31 cellular contexts compared by ENCODE assay signal in the genomic region with DNA sequence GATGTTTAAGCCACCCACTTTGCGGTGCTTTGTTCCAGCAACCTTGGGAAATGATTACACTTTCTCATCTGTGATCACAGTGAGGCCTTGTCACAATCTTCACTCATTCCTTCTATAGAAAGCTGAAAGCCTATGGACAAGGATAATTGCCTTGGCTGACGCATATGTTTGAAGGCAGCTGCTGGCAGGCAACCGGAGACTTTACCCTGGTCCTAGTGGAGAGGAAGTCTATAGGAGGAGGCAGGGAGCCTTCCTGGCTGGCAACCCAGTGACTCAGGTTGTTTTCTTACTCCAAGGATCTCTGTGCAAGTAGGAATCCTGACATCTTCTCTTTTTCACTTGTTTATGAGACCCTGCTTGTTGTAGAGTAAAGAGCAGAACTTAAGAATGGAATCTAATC. TPM values are rescaled to one million over a fixed set of nuclear protein-coding genes. Genes with fewer than 3 reads are reported as not detected.
"Had no signal": no experiment of that assay in that cellular context is flagged by ENCODE, and none has a peak within 500 bp of the region (broad histone marks: within the 10 kb centered on the region; RNA-seq: fewer than 3 reads in every experiment).

No MANE protein-coding gene starts in this region.

- H3K27ac Mint-ChIP-seq: activated CD8-positive, alpha-beta T cell treated with anti-CD3 and anti-CD28 coated beads for 36 hours; activated naive CD4-positive, alpha-beta T cell treated with anti-CD3 and anti-CD28 coated beads, Interleukin-2, amount 50 U/mL, for 24 hours; activated naive CD8-positive, alpha-beta T cell treated with anti-CD3 and anti-CD28 coated beads, Interleukin-2, amount 50 U/mL, for 24 hours; activated T-helper 17 cell treated with anti-CD3 and anti-CD28 coated beads, Interleukin-2, amount 50 U/mL, for 72 hours; natural killer cell; progenitor cell of endocrine pancreas; stimulated activated effector memory CD8-positive, alpha-beta T cell treated with anti-CD3 and anti-CD28 coated beads, Interleukin-12 subunit alpha, Interleukin-12 subunit beta, amount 100 ng/mL, for 72 hours; stimulated activated naive CD8-positive, alpha-beta T cell treated with anti-CD3 and anti-CD28 coated beads, Interleukin-15, Interleukin-2, amounts not matched to agents 100 ng/mL and 50 ng/mL, for 24 hours had no signal

- H3K9me3 ChIP-seq: body of pancreas, colonic mucosa, left lung, lower lobe of right lung, thoracic aorta had no signal

- DNase-seq: activated CD4-positive, alpha-beta T cell treated with anti-CD3 and anti-CD28 coated beads, Interleukin-2, amount 50 U/mL, for 1 hour; activated CD4-positive, CD25-positive, alpha-beta regulatory T cell treated with anti-CD3 and anti-CD28 coated beads, Interleukin-2, amount 50 U/mL, for 72 hours; activated CD8-positive, alpha-beta T cell treated with anti-CD3 and anti-CD28 coated beads for 36 hours; activated naive CD8-positive, alpha-beta T cell treated with anti-CD3 and anti-CD28 coated beads, Interleukin-2, amount 50 U/mL, for 24 hours; activated T-cell treated with anti-CD3 and anti-CD28 coated beads, Interleukin-2, amount 50 U/mL, for 4 hours; anterior cingulate cortex; body of pancreas; cerebellar nuclear complex; colonic mucosa; dorsolateral prefrontal cortex; effector memory CD4-positive, alpha-beta T cell; foreskin melanocyte; left lung; lower lobe of right lung; mesenchymal stem cell; natural killer cell; small intestine; stimulated activated CD4-positive, alpha-beta T cell treated with anti-CD3 and anti-CD28 coated beads, Interleukin-4, amount 100 ng/mL, for 24 hours; T-helper 2 cell had no signal

- ATAC-seq: activated CD8-positive, alpha-beta T cell treated with anti-CD3 and anti-CD28 coated beads for 36 hours; activated naive CD8-positive, alpha-beta T cell treated with anti-CD3 and anti-CD28 coated beads, Interleukin-2, amount 50 U/mL, for 24 hours; activated T-cell treated with anti-CD3 and anti-CD28 coated beads, Interleukin-2, amount 50 U/mL, for 4 hours; activated T-helper 17 cell treated with anti-CD3 and anti-CD28 coated beads, Interleukin-2, amount 50 U/mL, for 72 hours; body of pancreas; esophagus mucosa; left lung; lower lobe of right lung; natural killer cell; sciatic nerve; stimulated activated effector memory CD8-positive, alpha-beta T cell treated with anti-CD3 and anti-CD28 coated beads, Interleukin-12 subunit alpha, Interleukin-12 subunit beta, amount 100 ng/mL, for 72 hours had no signal

- H3K27me3 Mint-ChIP-seq: activated naive CD4-positive, alpha-beta T cell treated with anti-CD3 and anti-CD28 coated beads, Interleukin-2, amount 50 U/mL, for 24 hours; progenitor cell of endocrine pancreas had no signal

- H3K9me3 Mint-ChIP-seq: activated CD8-positive, alpha-beta T cell treated with anti-CD3 and anti-CD28 coated beads for 36 hours; activated naive CD4-positive, alpha-beta T cell treated with anti-CD3 and anti-CD28 coated beads, Interleukin-2, amount 50 U/mL, for 24 hours; activated naive CD8-positive, alpha-beta T cell treated with anti-CD3 and anti-CD28 coated beads, Interleukin-2, amount 50 U/mL, for 24 hours; activated T-cell treated with anti-CD3 and anti-CD28 coated beads, Interleukin-2, amount 50 U/mL, for 4 hours; activated T-helper 17 cell treated with anti-CD3 and anti-CD28 coated beads, Interleukin-2, amount 50 U/mL, for 72 hours; natural killer cell; stimulated activated effector memory CD8-positive, alpha-beta T cell treated with anti-CD3 and anti-CD28 coated beads, Interleukin-12 subunit alpha, Interleukin-12 subunit beta, amount 100 ng/mL, for 72 hours; stimulated activated naive CD8-positive, alpha-beta T cell treated with anti-CD3 and anti-CD28 coated beads, Interleukin-15, Interleukin-2, amounts not matched to agents 100 ng/mL and 50 ng/mL, for 24 hours had no signal

- H3K4me1 ChIP-seq: body of pancreas, colonic mucosa, left lung, lower lobe of right lung had no signal

- FAIRE-seq: islet of Langerhans, small intestine, urothelium cell line had no signal

- H3K27me3 ChIP-seq: body of pancreas, cardiac muscle cell, colonic mucosa, left lung had no signal

- H3K4me3 ChIP-seq: body of pancreas, cardiac muscle cell, colonic mucosa, dorsolateral prefrontal cortex, left lung, lower lobe of right lung, thoracic aorta had no signal

- H3K36me3 Mint-ChIP-seq: natural killer cell; stimulated activated effector memory CD8-positive, alpha-beta T cell treated with anti-CD3 and anti-CD28 coated beads, Interleukin-12 subunit alpha, Interleukin-12 subunit beta, amount 100 ng/mL, for 72 hours had no signal

- H3K4me1 Mint-ChIP-seq: activated naive CD4-positive, alpha-beta T cell treated with anti-CD3 and anti-CD28 coated beads, Interleukin-2, amount 50 U/mL, for 24 hours; activated naive CD8-positive, alpha-beta T cell treated with anti-CD3 and anti-CD28 coated beads, Interleukin-2, amount 50 U/mL, for 24 hours; activated T-helper 17 cell treated with anti-CD3 and anti-CD28 coated beads, Interleukin-2, amount 50 U/mL, for 72 hours; natural killer cell; stimulated activated effector memory CD8-positive, alpha-beta T cell treated with anti-CD3 and anti-CD28 coated beads, Interleukin-12 subunit alpha, Interleukin-12 subunit beta, amount 100 ng/mL, for 72 hours had no signal

- H3K4me3 Mint-ChIP-seq: activated CD8-positive, alpha-beta T cell treated with anti-CD3 and anti-CD28 coated beads for 36 hours; activated naive CD4-positive, alpha-beta T cell treated with anti-CD3 and anti-CD28 coated beads, Interleukin-2, amount 50 U/mL, for 24 hours; activated naive CD8-positive, alpha-beta T cell treated with anti-CD3 and anti-CD28 coated beads, Interleukin-2, amount 50 U/mL, for 24 hours; activated T-cell treated with anti-CD3 and anti-CD28 coated beads, Interleukin-2, amount 50 U/mL, for 4 hours; activated T-helper 17 cell treated with anti-CD3 and anti-CD28 coated beads, Interleukin-2, amount 50 U/mL, for 72 hours; natural killer cell; stimulated activated effector memory CD8-positive, alpha-beta T cell treated with anti-CD3 and anti-CD28 coated beads, Interleukin-12 subunit alpha, Interleukin-12 subunit beta, amount 100 ng/mL, for 72 hours; stimulated activated naive CD8-positive, alpha-beta T cell treated with anti-CD3 and anti-CD28 coated beads, Interleukin-15, Interleukin-2, amounts not matched to agents 100 ng/mL and 50 ng/mL, for 24 hours had no signal

- H3K36me3 ChIP-seq: cardiac muscle cell, colonic mucosa, left lung, lower lobe of right lung, thoracic aorta had no signal

RNA-seq across cellular contexts. Expression of gene ESR1, which starts 34.1 kb away (rescaled TPM):
- total RNA-seq: osteocyte, progenitor cell of endocrine pancreas had no signal
